Comparison of ENCODE assay signal across 8 cellular contexts in genomic region chr12:57476993-57477709, GRCh38. TPM values are rescaled to one million over a fixed set of nuclear protein-coding genes. Genes with fewer than 3 reads are reported as not detected.
DNase-seq lines count a peak whose midpoint lies in the region; ATAC-seq, FAIRE-seq and TF ChIP-seq lines count a peak whose summit lies in the region.
"Had no signal": no experiment of that assay in that cellular context is flagged by ENCODE, and none has a peak within 500 bp of the region (broad histone marks: within the 10 kb centered on the region; RNA-seq: fewer than 3 reads in every experiment).

No MANE protein-coding gene starts in this region.

- 87% methylated on average over 10 of the region's 15 CpGs for WGBS in K562 (ENCODE audit: insufficient coverage, low coverage, missing lambda C conversion rate)

- no peak for FAIRE-seq in K562 (lab: Jason Lieb, UNC)
- FAIRE-seq: A204.1 had no signal

- H3K9me3 ChIP-seq in K562 (replicated peaks; ENCODE audit: control insufficient read depth, insufficient read depth, low read depth, low read length): no peaks in the 10 kb centered on the region

- peaks cover 39 to 51% of the 10 kb centered on the region in 2 experiments for H3K4me1 ChIP-seq in K562 (replicated peaks in 1 of 2; ENCODE audit: control insufficient read depth in 2 of 2, insufficient read depth in 2 of 2, low read length in 2 of 2)

- H3K27ac ChIP-seq in K562 (ENCODE audit: extremely low read depth, low read depth, low read length) (peak overlapping the region; percentile 61; the same call in 2 of the 3 replicates), skin epidermis (peak overlapping the region; percentile 31 to 99 (median 84))

- POLR2A ChIA-PET in K562 (lab: Yijun Ruan, JAX): interaction anchor here (0.6 to 1.0 kb wide), 4 partner anchors 41 to 249 kb away, joined by 3 to 5 read pairs (median 4); partner anchors contain the start of gene DDIT3

- CTCF ChIA-PET in K562 (lab: Yijun Ruan, JAX; ENCODE audit: low intra/inter-chr PET ratio): no interaction called here

- peak overlapping the region; percentile 93 for H2AFZ ChIP-seq in K562 (ENCODE audit: low read depth, low read length)

- in situ Hi-C loops in K562 (cut with MboI): no loop called here

- no peak for ATAC-seq in K562

- H3K9me1 ChIP-seq in K562 (ENCODE audit: control insufficient read depth, insufficient read depth, low read length): no peaks in the 10 kb centered on the region

- peak overlapping the region; percentile 47 to 60; a peak in 3 of 4 replicates for H3K9ac ChIP-seq in K562 (ENCODE audit: insufficient read depth in 1 of 2, low read depth in 2 of 2, low read length in 2 of 2)

- TF ChIP-seq EP300 in K562 (IDR thresholded peaks at IDR 0.05; ENCODE audit: low read length): no peak

- TF ChIP-seq POLR2A in K562 (conservative IDR thresholded peaks at IDR 0.05): no peak

- no peak overlapping the region for H3K4me2 ChIP-seq in K562 (ENCODE audit: insufficient read depth, low read length)

- no peak for TF ChIP-seq CTCF in K562 (IDR thresholded peaks at IDR 0.05 in 2 of 3, conservative IDR thresholded peaks at IDR 0.05 in 1 of 3; ENCODE audit: insufficient read depth in 2 of 3, low read depth in 1 of 3, low read length in 3 of 3)

- DNase-seq in NOMO-1 treated with DMSO at 0.1 percent for 48 hours (lab: John Stamatoyannopoulos, UW; ENCODE audit: unreplicated experiment): peak; percentile 17
- no peak for DNase-seq in NOMO-1 (lab: John Stamatoyannopoulos, UW; ENCODE audit: unreplicated experiment in 2 of 2)
- DNase-seq in K562 (ENCODE audit: extremely low read depth in 1 of 4, low spot score in 3 of 4): no peak
- DNase-seq in NCI-H69 (lab: John Stamatoyannopoulos, UW): no peak
- DNase-seq in NCI-H2171 (lab: John Stamatoyannopoulos, UW): no peak

- no peak for TF ChIP-seq RAD21 in K562 (CRISPR knock-in tag; conservative IDR thresholded peaks at IDR 0.05 in 1 of 2, IDR thresholded peaks at IDR 0.05 in 1 of 2)

- H3K36me3 ChIP-seq in K562 (ENCODE audit: control insufficient read depth, insufficient read depth, low read length): no peaks in the 10 kb centered on the region

- no peaks in the 10 kb centered on the region for H3K79me2 ChIP-seq in K562 (ENCODE audit: control insufficient read depth, insufficient read depth, low read length)

- H4K20me1 ChIP-seq in K562 (replicated peaks; ENCODE audit: control insufficient read depth, insufficient read depth, low read length): no peaks in the 10 kb centered on the region

- intact Hi-C loops in K562 (cut with micrococcal nuclease): no loop called here

- TSS peak; percentile 65 for BruUV-seq in K562 (replicated peaks; lab: Mats Ljungman, UMichigan)

- H3K27me3 ChIP-seq in K562 (ENCODE audit: control insufficient read depth in 2 of 2, insufficient read depth in 2 of 2, low read length in 2 of 2): peaks cover 0 to 4% of the 10 kb centered on the region in 2 experiments; a peak in 1 of 5 replicates

- no peak overlapping the region for H3K4me3 ChIP-seq in K562
- H3K4me3 ChIP-seq in skin epidermis: peak overlapping the region; percentile 32 to 47 (median 40)

RNA-seq across cellular contexts. Expression of gene ARHGAP9, which starts 2.5 kb away (rescaled TPM):
- total RNA-seq in K562 (2011; cell fraction: chromatin; rRNA removed; ENCODE audit: low replicate concordance): 8.4 and 15.8 TPM in 2 replicates
- 5.3 and 7.2 TPM in 2 replicates for total RNA-seq in K562 (2011; cell fraction: nucleolus; rRNA removed)
- 7.3 and 8.5 TPM in 2 replicates for total RNA-seq in K562 (2011; cell fraction: nucleoplasm; rRNA removed)
- total RNA-seq in K562 (2014; rRNA removed) (3.8 and 4.6 TPM in 2 replicates), K562 (2014; rRNA removed; fragmentation: Illumina TruSeq; extraction: Trizol) (3.1 and 4.2 TPM in 2 replicates), K562 (2015; rRNA removed; fragmentation: Illumina TruSeq; extraction: Trizol) (5.1 and 5.8 TPM in 2 replicates), K562 (2021) (5.9 and 6.0 TPM in 2 replicates)
- polyA plus RNA-seq in K562 (2011; rRNA removed) (6.5 and 22.7 TPM in 2 replicates), K562 (2014; fragmentation: Illumina TruSeq; extraction: Trizol) (5.4 and 6.5 TPM in 2 replicates), K562 (2014; fragmentation: Nextera tagmentation; extraction: Ambion mirVana) (1 to 10 TPM; 1.5 to 2.0 TPM), K562 (2014; rRNA removed) (3.3 and 10.2 TPM in 2 replicates)
- polyA plus RNA-seq in K562 (2011; cell fraction: cytosol; rRNA removed): 7.6 and 14.0 TPM in 2 replicates
- polyA plus RNA-seq in K562 (2011; cell fraction: nucleus; rRNA removed): 53.3 and 109 TPM in 2 replicates
- polyA plus RNA-seq in K562 (2012): 5.2 and 15.6 TPM in 2 replicates
- polyA minus RNA-seq in K562 (2011; rRNA and poly(A)+ RNA removed): 2.8 and 7.2 TPM in 2 replicates
- 1.5 and 8.5 TPM in 2 replicates for polyA minus RNA-seq in K562 (2011; cell fraction: cytosol; rRNA and poly(A)+ RNA removed)
- polyA minus RNA-seq in K562 (2011; cell fraction: nucleus; rRNA and poly(A)+ RNA removed): 4.3 and 13.0 TPM in 2 replicates
- total RNA-seq: NCI-H460 had no signal

RNA-seq across cellular contexts. Expression of gene MARS1, which starts 10.7 kb away (rescaled TPM):
- total RNA-seq in K562 (2011; cell fraction: chromatin; rRNA removed; ENCODE audit: low replicate concordance): 823 and 1,075 TPM in 2 replicates
- total RNA-seq in K562 (2011; cell fraction: nucleolus; rRNA removed): 517 and 536 TPM in 2 replicates
- 605 and 612 TPM in 2 replicates for total RNA-seq in K562 (2011; cell fraction: nucleoplasm; rRNA removed)
- total RNA-seq in K562 (2014; rRNA removed): 231 and 232 TPM in 2 replicates
- 220 and 245 TPM in 2 replicates for total RNA-seq in K562 (2014; rRNA removed; fragmentation: Illumina TruSeq; extraction: Trizol)
- total RNA-seq in K562 (2015; rRNA removed; fragmentation: Illumina TruSeq; extraction: Trizol): 158 and 169 TPM in 2 replicates
- 339 and 382 TPM in 2 replicates for total RNA-seq in K562 (2021)
- polyA plus RNA-seq in K562 (2011; rRNA removed): 145 and 271 TPM in 2 replicates
- 137 and 183 TPM in 2 replicates for polyA plus RNA-seq in K562 (2011; cell fraction: cytosol; rRNA removed)
- 838 and 1,308 TPM in 2 replicates for polyA plus RNA-seq in K562 (2011; cell fraction: nucleus; rRNA removed)
- 210 and 555 TPM in 2 replicates for polyA plus RNA-seq in K562 (2012)
- 298 and 362 TPM in 2 replicates for polyA plus RNA-seq in K562 (2014; fragmentation: Illumina TruSeq; extraction: Trizol)
- 100 to 1,000 TPM; 117 to 168 TPM for polyA plus RNA-seq in K562 (2014; fragmentation: Nextera tagmentation; extraction: Ambion mirVana)
- polyA plus RNA-seq in K562 (2014; rRNA removed): 221 and 229 TPM in 2 replicates
- polyA minus RNA-seq in K562 (2011; rRNA and poly(A)+ RNA removed): 171 and 257 TPM in 2 replicates
- 105 and 116 TPM in 2 replicates for polyA minus RNA-seq in K562 (2011; cell fraction: cytosol; rRNA and poly(A)+ RNA removed)
- 226 and 398 TPM in 2 replicates for polyA minus RNA-seq in K562 (2011; cell fraction: nucleus; rRNA and poly(A)+ RNA removed)

RNA-seq across cellular contexts. Expression of gene GLI1, which starts 17.6 kb away (rescaled TPM):
- total RNA-seq in K562 (2011; cell fraction: chromatin; rRNA removed; ENCODE audit: low replicate concordance): 1.4 and 2.9 TPM in 2 replicates
- total RNA-seq in K562 (2011; cell fraction: nucleolus; rRNA removed): 1.0 and 1.3 TPM in 2 replicates
- total RNA-seq in K562 (2011; cell fraction: nucleoplasm; rRNA removed): 2.0 and 2.7 TPM in 2 replicates
- total RNA-seq in K562 (2014; rRNA removed) (0.33 and 0.41 TPM in 2 replicates), K562 (2014; rRNA removed; fragmentation: Illumina TruSeq; extraction: Trizol) (0.76 and 0.80 TPM in 2 replicates), K562 (2015; rRNA removed; fragmentation: Illumina TruSeq; extraction: Trizol) (0.30 and 2.2 TPM in 2 replicates), K562 (2021) (2.1 and 3.7 TPM in 2 replicates)
- polyA plus RNA-seq in K562 (2011; rRNA removed) (0.33 and 1.1 TPM in 2 replicates), K562 (2014; fragmentation: Illumina TruSeq; extraction: Trizol) (0.61 and 0.80 TPM in 2 replicates), K562 (2014; fragmentation: Nextera tagmentation; extraction: Ambion mirVana) (under 1 TPM; 0.24 to 0.31 TPM), K562 (2014; rRNA removed) (0.51 and 0.64 TPM in 2 replicates)
- 0.63 and 0.64 TPM in 2 replicates for polyA plus RNA-seq in K562 (2011; cell fraction: cytosol; rRNA removed)
- polyA plus RNA-seq in K562 (2011; cell fraction: nucleus; rRNA removed): 2.0 and 3.7 TPM in 2 replicates
- polyA plus RNA-seq in K562 (2012): 2.2 and 3.2 TPM in 2 replicates
- polyA minus RNA-seq in K562 (2011; rRNA and poly(A)+ RNA removed): 0.36 and 0.81 TPM in 2 replicates
- not detected in 2 replicates for polyA minus RNA-seq in K562 (2011; cell fraction: cytosol; rRNA and poly(A)+ RNA removed)
- polyA minus RNA-seq in K562 (2011; cell fraction: nucleus; rRNA and poly(A)+ RNA removed): 0.33 and 0.81 TPM in 2 replicates

RNA-seq across cellular contexts. Expression of gene INHBE, which starts 22.0 kb away (rescaled TPM):
- total RNA-seq in K562 (2011; cell fraction: chromatin; rRNA removed; ENCODE audit: low replicate concordance): 6.1 and 10.9 TPM in 2 replicates
- 23.7 and 26.8 TPM in 2 replicates for total RNA-seq in K562 (2011; cell fraction: nucleolus; rRNA removed)
- total RNA-seq in K562 (2011; cell fraction: nucleoplasm; rRNA removed): 12.3 and 17.1 TPM in 2 replicates
- total RNA-seq in K562 (2014; rRNA removed) (8.2 and 12.2 TPM in 2 replicates), K562 (2014; rRNA removed; fragmentation: Illumina TruSeq; extraction: Trizol) (5.6 and 7.3 TPM in 2 replicates), K562 (2015; rRNA removed; fragmentation: Illumina TruSeq; extraction: Trizol) (0.94 and 1.2 TPM in 2 replicates), K562 (2021) (8.6 and 9.4 TPM in 2 replicates)
- polyA plus RNA-seq in K562 (2011; rRNA removed) (1.7 and 4.7 TPM in 2 replicates), K562 (2014; fragmentation: Illumina TruSeq; extraction: Trizol) (9.1 and 11.1 TPM in 2 replicates), K562 (2014; fragmentation: Nextera tagmentation; extraction: Ambion mirVana) (1 to 10 TPM; 1.9 TPM), K562 (2014; rRNA removed) (8.5 and 9.9 TPM in 2 replicates)
- 4.7 and 6.2 TPM in 2 replicates for polyA plus RNA-seq in K562 (2011; cell fraction: cytosol; rRNA removed)
- polyA plus RNA-seq in K562 (2011; cell fraction: nucleus; rRNA removed): 1.1 and 2.3 TPM in 2 replicates
- 4.7 and 106 TPM in 2 replicates for polyA plus RNA-seq in K562 (2012)
- 1.7 and 3.4 TPM in 2 replicates for polyA minus RNA-seq in K562 (2011; rRNA and poly(A)+ RNA removed)
- polyA minus RNA-seq in K562 (2011; cell fraction: cytosol; rRNA and poly(A)+ RNA removed): 0.67 and 3.6 TPM in 2 replicates
- 1.2 and 2.7 TPM in 2 replicates for polyA minus RNA-seq in K562 (2011; cell fraction: nucleus; rRNA and poly(A)+ RNA removed)

RNA-seq across cellular contexts. Expression of gene INHBC, which starts 42.6 kb away (rescaled TPM):
- total RNA-seq in K562 (2011; cell fraction: chromatin; rRNA removed; ENCODE audit: low replicate concordance): 0.19 TPM in 1 of 2 replicates, not detected in the other
- total RNA-seq in K562 (2011; cell fraction: nucleolus; rRNA removed): 0.26 and 0.33 TPM in 2 replicates
- 0.31 and 0.44 TPM in 2 replicates for total RNA-seq in K562 (2011; cell fraction: nucleoplasm; rRNA removed)
- total RNA-seq in K562 (2014; rRNA removed) (not detected in 2 replicates), K562 (2014; rRNA removed; fragmentation: Illumina TruSeq; extraction: Trizol) (not detected in 2 replicates), K562 (2015; rRNA removed; fragmentation: Illumina TruSeq; extraction: Trizol) (0.07 TPM in 1 of 2 replicates, not detected in the other), K562 (2021) (0.07 TPM in 1 of 2 replicates, not detected in the other)
- polyA plus RNA-seq in K562 (2011; rRNA removed) (0.04 and 0.15 TPM in 2 replicates), K562 (2014; fragmentation: Illumina TruSeq; extraction: Trizol) (not detected in 2 replicates), K562 (2014; fragmentation: Nextera tagmentation; extraction: Ambion mirVana) (under 1 TPM in 1 of 2 experiments, not detected in 1; 0.17 TPM), K562 (2014; rRNA removed) (0.24 TPM in 1 of 2 replicates, not detected in the other)
- polyA plus RNA-seq in K562 (2011; cell fraction: cytosol; rRNA removed): 0.19 and 0.34 TPM in 2 replicates
- polyA plus RNA-seq in K562 (2011; cell fraction: nucleus; rRNA removed): 0.13 TPM in 1 of 2 replicates, not detected in the other
- 0.18 and 1.1 TPM in 2 replicates for polyA plus RNA-seq in K562 (2012)
- polyA minus RNA-seq in K562 (2011; rRNA and poly(A)+ RNA removed): 0.18 TPM in 1 of 2 replicates, not detected in the other
- polyA minus RNA-seq in K562 (2011; cell fraction: cytosol; rRNA and poly(A)+ RNA removed): not detected in 2 replicates
- 0.27 TPM in 1 of 2 replicates, not detected in the other for polyA minus RNA-seq in K562 (2011; cell fraction: nucleus; rRNA and poly(A)+ RNA removed)
- total RNA-seq: NCI-H460 had no signal
